In the genomic region with DNA sequence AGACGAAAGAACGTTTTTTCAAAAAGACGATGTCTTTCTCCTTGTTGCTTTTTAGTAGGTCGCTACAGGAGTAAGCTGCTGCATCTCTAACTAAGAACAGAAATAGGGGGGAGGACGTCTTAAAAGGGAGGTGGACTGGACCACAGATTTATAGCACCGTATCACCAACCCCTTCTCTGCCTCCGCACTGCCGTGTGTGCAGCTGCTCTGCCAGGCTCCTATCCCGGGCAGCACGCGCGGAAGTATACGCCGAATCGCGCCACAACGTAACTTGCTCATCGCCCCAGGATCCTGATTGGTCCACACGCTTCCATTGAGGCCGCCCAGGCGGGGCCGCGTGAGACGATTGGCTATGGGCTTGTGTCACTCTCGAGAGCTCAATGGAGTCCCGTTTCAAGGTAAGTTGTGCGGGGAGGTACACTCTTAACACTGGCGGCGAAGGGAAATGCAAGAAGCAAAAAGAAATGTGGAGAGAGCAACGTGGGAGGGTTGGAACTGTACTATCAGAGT, we compare ENCODE assay signal across 8 cellular contexts. TPM values are rescaled to one million over a fixed set of nuclear protein-coding genes. Genes with fewer than 3 reads are reported as not detected.
A peak's percentile ranks its signal among the peaks of the same experiment; 100 is the strongest.
DNase-seq lines count a peak whose midpoint lies in the region; ATAC-seq and TF ChIP-seq lines count a peak whose summit lies in the region.

TSS of gene ELAVL2 (minus strand) at position 121 of the 510 bp plus-strand sequence. CDS start 64,006 bp downstream, outside the sequence.

- H3K27ac ChIP-seq in esophagus muscularis mucosa (replicated peaks in 1 of 4), result no peak within 1 kb of the TSS

- no peaks in the 10 kb centered on the region for H3K4me1 Mint-ChIP-seq in stimulated activated memory B cell treated with anti-CD40 and anti-IgM and Interleukin-4, amounts not matched to agents 10 μg/mL and 1 μg/mL and 100 μg/mL, for 72 hours

- H3K4me1 ChIP-seq in esophagus muscularis mucosa, result peaks cover 22 to 51% (median 44%) of the 10 kb centered on the region in 4 donors

- no peak within 1 kb of the TSS for H3K4me3 Mint-ChIP-seq in stimulated activated memory B cell treated with anti-CD40 and anti-IgM and Interleukin-4, amounts not matched to agents 10 μg/mL and 1 μg/mL and 100 μg/mL, for 72 hours

- ATAC-seq in stimulated activated memory B cell treated with anti-CD40 and anti-IgM and Interleukin-4, amounts not matched to agents 10 μg/mL and 1 μg/mL and 100 μg/mL, for 72 hours, result peak; percentile 55

- TF ChIP-seq EP300 in esophagus muscularis mucosa (IDR thresholded peaks at IDR 0.05), result no peak

- no peaks in the 10 kb centered on the region for H3K36me3 Mint-ChIP-seq in stimulated activated memory B cell treated with anti-CD40 and anti-IgM and Interleukin-4, amounts not matched to agents 10 μg/mL and 1 μg/mL and 100 μg/mL, for 72 hours

- TF ChIP-seq POLR2A in esophagus muscularis mucosa (IDR thresholded peaks at IDR 0.05; ENCODE audit: low read depth), result no peak

- H3K9me3 ChIP-seq in esophagus muscularis mucosa, result no peaks in the 10 kb centered on the region

- H3K36me3 ChIP-seq in esophagus muscularis mucosa, result no peaks in the 10 kb centered on the region

- WGBS in esophagus muscularis mucosa, result under 1% methylated on average over 16 of the region's 30 CpGs

- H3K27me3 Mint-ChIP-seq in stimulated activated memory B cell treated with anti-CD40 and anti-IgM and Interleukin-4, amounts not matched to agents 10 μg/mL and 1 μg/mL and 100 μg/mL, for 72 hours, result peaks cover 33% of the 10 kb centered on the region

- H3K27ac Mint-ChIP-seq in stimulated activated memory B cell treated with anti-CD40 and anti-IgM and Interleukin-4, amounts not matched to agents 10 μg/mL and 1 μg/mL and 100 μg/mL, for 72 hours, result no peak within 1 kb of the TSS

- no peaks in the 10 kb centered on the region for H3K9me3 Mint-ChIP-seq in stimulated activated memory B cell treated with anti-CD40 and anti-IgM and Interleukin-4, amounts not matched to agents 10 μg/mL and 1 μg/mL and 100 μg/mL, for 72 hours

- intact Hi-C loops in esophagus muscularis mucosa (cut with DNase I), result no loop called here

- peaks cover 2 to 100% (median 70%) of the 10 kb centered on the region in 4 donors for H3K27me3 ChIP-seq in esophagus muscularis mucosa

- TF ChIP-seq CTCF in esophagus muscularis mucosa (IDR thresholded peaks at IDR 0.05) (no peak), GM10266 (IDR thresholded peaks at IDR 0.05; ENCODE audit: control insufficient read depth, insufficient read depth, low read depth, missing control alignments) (no peak)

- DNase-seq in D341Med (ENCODE audit: low spot score) (peak; percentile 93), NCI-H1436 treated with DMSO at 0.1 percent for 48 hours (lab: John Stamatoyannopoulos, UW) (peak; percentile 75), esophagus muscularis mucosa (ENCODE audit: extremely low spot score) (no peak), mesenteric fat pad (ENCODE audit: low spot score) (peak; percentile 90), T-helper 9 cell (no peak), GM10266 (ENCODE audit: extremely low spot score) (no peak)
- DNase-seq in activated CD8-positive, alpha-beta memory T cell treated with anti-CD3 and anti-CD28 coated beads for 24 hours, result peak; percentile 66

- H3K4me3 ChIP-seq in esophagus muscularis mucosa, result peak within 1 kb of the TSS; percentile 39 to 48 (median 44)

RNA-seq across cellular contexts. Expression of gene ELAVL2, which starts in this region (rescaled TPM):
- total RNA-seq in esophagus muscularis mucosa, result 1 to 10 TPM in 1 of 4 donors, under 1 TPM in 3; under 0.01 to 1.4 (median 0.84) TPM
- total RNA-seq in mesenteric fat pad, result not detected

Comparison
In these comparisons a context has a peak if more than half of its experiments do, and no peak if none do; other contexts are left out.
1. Peak in DNase-seq in mesenteric fat pad; RNA of the gene not detected or under 1 TPM.
2. DNase-seq: peak in D341Med (single experiment), NCI-H1436 treated with DMSO at 0.1 percent for 48 hours (single experiment) and activated CD8-positive, alpha-beta memory T cell treated with anti-CD3 and anti-CD28 coated beads for 24 hours (single experiment); none in esophagus muscularis mucosa (single experiment), T-helper 9 cell (single experiment) and GM10266 (single experiment).